26 cellular contexts compared by ENCODE assay signal in the genomic region with DNA sequence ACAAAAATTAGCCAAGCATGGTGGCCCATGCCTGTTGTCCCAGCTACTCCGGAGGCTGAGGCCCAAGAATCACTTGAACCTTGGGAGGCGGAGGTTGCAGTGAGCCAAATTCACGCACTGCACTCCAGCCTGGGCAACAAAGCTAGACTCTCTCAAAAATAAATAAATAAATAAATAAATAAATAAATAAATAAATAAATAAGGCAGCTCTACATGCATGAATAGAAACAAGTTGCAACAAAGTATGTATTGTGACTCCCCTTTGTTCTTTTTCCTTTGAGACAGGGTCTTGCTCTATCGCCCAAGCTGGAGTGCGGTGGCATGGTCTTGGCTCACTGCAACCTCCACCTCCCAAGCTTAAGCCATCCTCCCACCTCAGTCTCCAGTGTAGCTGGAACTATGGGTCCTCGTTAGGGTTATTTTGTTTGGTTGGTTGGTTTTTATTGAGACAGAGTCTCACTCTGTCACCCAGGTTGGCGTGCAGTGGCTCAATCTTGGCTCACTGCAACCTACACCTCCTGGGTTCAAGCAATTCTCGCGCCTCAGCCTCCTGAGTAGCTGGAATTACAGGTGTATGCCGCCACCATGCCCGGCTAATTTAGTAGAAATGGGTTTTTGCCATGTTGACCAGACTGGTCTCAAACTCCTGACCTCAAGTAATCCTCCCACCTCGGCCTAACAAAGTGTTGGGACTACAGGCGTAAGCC. TPM values are rescaled to one million over a fixed set of nuclear protein-coding genes. Genes with fewer than 3 reads are reported as not detected.
A peak's percentile ranks its signal among the peaks of the same experiment; 100 is the strongest.
DNase-seq lines count a peak whose midpoint lies in the region; ATAC-seq, FAIRE-seq and TF ChIP-seq lines count a peak whose summit lies in the region.
"Had no signal": no experiment of that assay in that cellular context is flagged by ENCODE, and none has a peak within 500 bp of the region (broad histone marks: within the 10 kb centered on the region; RNA-seq: fewer than 3 reads in every experiment).

No MANE protein-coding gene starts in this region.

- no peaks in the 10 kb centered on the region for H3K27me3 Mint-ChIP-seq in effector memory CD8-positive, alpha-beta T cell

- no peaks in the 10 kb centered on the region for H3K9me3 Mint-ChIP-seq in effector memory CD8-positive, alpha-beta T cell

- no peaks in the 10 kb centered on the region for H3K9me2 ChIP-seq in OCI-LY1 (ENCODE audit: low read depth, low read length)

- H3K27ac Mint-ChIP-seq in effector memory CD8-positive, alpha-beta T cell = peak overlapping the region; percentile 23 to 82

- H3K4me3 ChIP-seq in BLaER1 = no peak overlapping the region
- no peak overlapping the region for H3K4me3 ChIP-seq in OCI-LY1 (ENCODE audit: low read depth, low read length, poor library complexity, severe bottlenecking)
- H3K4me3 ChIP-seq: esophagus muscularis mucosa, gastroesophageal sphincter had no signal

- no peak for FAIRE-seq in urothelium cell line (lab: Jason Lieb, UNC)
- FAIRE-seq: astrocyte, kidney, RCC 7860 had no signal

- H3F3A ChIP-seq in OCI-LY1 (ENCODE audit: insufficient read depth, low read length) = no peaks in the 10 kb centered on the region

- H3K27ac ChIP-seq in BLaER1 (0 out of 2 replicates have a peak overlapping the region, but pooled peaks have one; percentile 41), OCI-LY1 (ENCODE audit: low read depth, low read length, poor library complexity, severe bottlenecking) (peak overlapping the region; percentile 23)

- intact Hi-C loops in posterior vena cava (cut with DNase I) = loop anchor here in 1 of 2 donors (5.0 kb wide), 1 partner anchor 1067 kb away; no protein-coding TSS in a partner anchor

- H3K9me3 ChIP-seq in BLaER1 (peaks cover 26% of the 10 kb centered on the region), OCI-LY1 (ENCODE audit: low read length) (no peaks in the 10 kb centered on the region)
- H3K9me3 ChIP-seq: esophagus muscularis mucosa, gastroesophageal sphincter had no signal

- H3K4me2 ChIP-seq in BLaER1 = peak overlapping the region; percentile 55
- no peak overlapping the region for H3K4me2 ChIP-seq in OCI-LY1 (ENCODE audit: low read length)

- peaks cover 94% of the 10 kb centered on the region for H3K79me2 ChIP-seq in OCI-LY1 (ENCODE audit: insufficient read depth, low read length)

- H3K9ac ChIP-seq in BLaER1 (no peak overlapping the region), OCI-LY1 (ENCODE audit: low read length) (no peak overlapping the region)

- H3K36me3 ChIP-seq in BLaER1 (peaks cover 25% of the 10 kb centered on the region), OCI-LY1 (ENCODE audit: insufficient read depth, low read length) (peaks cover 20% of the 10 kb centered on the region)
- H3K36me3 ChIP-seq: esophagus muscularis mucosa, gastroesophageal sphincter had no signal

- H3K27me3 ChIP-seq in BLaER1 (no peaks in the 10 kb centered on the region), OCI-LY1 (ENCODE audit: insufficient read depth, low read length) (no peaks in the 10 kb centered on the region)
- H3K27me3 ChIP-seq: esophagus muscularis mucosa, gastroesophageal sphincter had no signal

- H3K4me1 Mint-ChIP-seq in effector memory CD8-positive, alpha-beta T cell (ENCODE audit: low read depth in 2 of 2) = peaks cover 31 to 43% of the 10 kb centered on the region in 2 donors

- ATAC-seq in effector memory CD8-positive, alpha-beta T cell (replicated peaks) = no peak
- ATAC-seq: gastroesophageal sphincter had no signal

- peaks cover 98% of the 10 kb centered on the region for H4K20me1 ChIP-seq in BLaER1
- H4K20me1 ChIP-seq in OCI-LY1 (ENCODE audit: insufficient read depth, low read length) = no peaks in the 10 kb centered on the region

- DNase-seq in effector memory CD8-positive, alpha-beta T cell = no peak
- DNase-seq in posterior vena cava (ENCODE audit: low spot score) (peak; percentile 10), T-helper 2 cell (no peak), urothelium cell line (ENCODE audit: low spot score) (no peak)
- DNase-seq in stimulated activated CD4-positive, alpha-beta T cell treated with anti-CD3 and anti-CD28 coated beads, Interleukin-4, amount 100 ng/mL, for 24 hours = no peak
- DNase-seq: activated CD4-positive, alpha-beta T cell treated with anti-CD3 and anti-CD28 coated beads, Interleukin-2, amount 50 U/mL, for 48 hours; activated naive CD4-positive, alpha-beta T cell treated with anti-CD3 and anti-CD28 coated beads, Interleukin-2, amount 50 U/mL, for 16 hours; DMS53; effector CD8-positive, alpha-beta T cell; GDM1; kidney; MM.1S; NCI-H1436; NCI-H2107; retina; stimulated activated CD4-positive, alpha-beta T cell treated with anti-CD3 and anti-CD28 coated beads, Interleukin-4, amount 100 ng/mL, for 4 hours had no signal

- H3K36me3 Mint-ChIP-seq in effector memory CD8-positive, alpha-beta T cell (ENCODE audit: insufficient read depth) = peaks cover 10% of the 10 kb centered on the region

- TF ChIP-seq CTCF in OCI-LY1 (IDR thresholded peaks at IDR 0.05; ENCODE audit: low read length) = no peak

- no peak overlapping the region for H2AFZ ChIP-seq in OCI-LY1 (ENCODE audit: low read length)

- H3K4me1 ChIP-seq in BLaER1 = peaks cover 48% of the 10 kb centered on the region
- peaks cover 23% of the 10 kb centered on the region for H3K4me1 ChIP-seq in OCI-LY1 (ENCODE audit: insufficient read depth, low read length, severe bottlenecking)

- H3K4me3 Mint-ChIP-seq in effector memory CD8-positive, alpha-beta T cell = no peak overlapping the region

RNA-seq across cellular contexts. Expression of a gene that starts 8.0 kb away (rescaled TPM):
- 10 to 100 TPM; 51.4 to 56.8 TPM for total RNA-seq in posterior vena cava

RNA-seq across cellular contexts. Expression of a gene that starts 37.1 kb away (rescaled TPM):
- total RNA-seq in posterior vena cava = under 1 TPM; 0.24 to 0.28 TPM
- total RNA-seq: cerebellum, esophagus muscularis mucosa, H4, NCI-H460, omental fat pad had no signal
